8 cellular contexts compared by ENCODE assay signal in genomic region chr21:32653326-32653901, GRCh38. TPM values are rescaled to one million over a fixed set of nuclear protein-coding genes. Genes with fewer than 3 reads are reported as not detected.
DNase-seq lines count a peak whose midpoint lies in the region; ATAC-seq, FAIRE-seq and TF ChIP-seq lines count a peak whose summit lies in the region.

No MANE protein-coding gene starts in this region.

- in situ Hi-C loops in transverse colon (cut with MboI; ENCODE audit: low pct_ligation_motif_present in 1 of 4, low pct_unique_long_range_greater_than_20kb in 1 of 4, low sequenced_read_pairs in 3 of 4), result no loop called here

- H3K9ac ChIP-seq in kidney (ENCODE audit: low read length in 2 of 2), result no peak overlapping the region

- peak; percentile 76 for FAIRE-seq in kidney (lab: Jason Lieb, UNC)

- H3K27ac ChIP-seq in kidney (ENCODE audit: low read depth in 2 of 2, low read length in 2 of 2) (no peak overlapping the region), transverse colon (no peak overlapping the region)

- TF ChIP-seq CTCF in kidney (IDR thresholded peaks at IDR 0.05; ENCODE audit: borderline replicate concordance, extremely low read depth, insufficient read depth), result peak; percentile 48
- TF ChIP-seq CTCF in transverse colon (IDR thresholded peaks at IDR 0.05), result peak; percentile 33 to 56 (median 46)

- no peaks in the 10 kb centered on the region for H3K9me3 Mint-ChIP-seq in activated T-helper 17 cell treated with anti-CD3 and anti-CD28 coated beads, Interleukin-2, amount 50 U/mL, for 72 hours

- H3K27me3 ChIP-seq in transverse colon, result no peaks in the 10 kb centered on the region

- intact Hi-C loops in kidney (cut with DNase I), result no loop called here
- intact Hi-C loops in transverse colon (cut with DNase I; ENCODE audit: low total_unique reads), result no loop called here

- H3K27me3 Mint-ChIP-seq in activated T-helper 17 cell treated with anti-CD3 and anti-CD28 coated beads, Interleukin-2, amount 50 U/mL, for 72 hours, result no peaks in the 10 kb centered on the region

- WGBS in transverse colon (ENCODE audit: low coverage in 1 of 2), 2 donors, result 85 to 100% methylated on average over 1 to 2 of the region's 2 CpGs

- ATAC-seq in GM18870 (IDR thresholded peaks at IDR 0.05; ENCODE audit: unreplicated experiment), result peak; percentile 45
- peak; percentile 46 for ATAC-seq in activated T-helper 17 cell treated with anti-CD3 and anti-CD28 coated beads, Interleukin-2, amount 50 U/mL, for 72 hours (replicated peaks)
- no peak for ATAC-seq in HG03139 (IDR thresholded peaks at IDR 0.05; ENCODE audit: unreplicated experiment)
- no peak for ATAC-seq in GM19395 (IDR thresholded peaks at IDR 0.05; ENCODE audit: unreplicated experiment)

- TF ChIP-seq POLR2A in transverse colon (IDR thresholded peaks at IDR 0.05), result no peak

- H3K36me3 ChIP-seq in kidney (ENCODE audit: control insufficient read depth in 1 of 2, insufficient read depth in 2 of 2, low read length in 2 of 2), result peaks cover 0 to 3% of the 10 kb centered on the region in 2 donors
- peaks cover 0 to 26% (median 6%) of the 10 kb centered on the region in 4 donors for H3K36me3 ChIP-seq in transverse colon

- no peaks in the 10 kb centered on the region for H3K4me1 Mint-ChIP-seq in activated T-helper 17 cell treated with anti-CD3 and anti-CD28 coated beads, Interleukin-2, amount 50 U/mL, for 72 hours

- peaks cover 76% of the 10 kb centered on the region for H3K36me3 Mint-ChIP-seq in activated T-helper 17 cell treated with anti-CD3 and anti-CD28 coated beads, Interleukin-2, amount 50 U/mL, for 72 hours (ENCODE audit: low read depth)

- H3K4me3 ChIP-seq in kidney (ENCODE audit: low read length in 2 of 2), result no peak overlapping the region
- H3K4me3 ChIP-seq in transverse colon, result no peak overlapping the region

- peak; percentile 18 for DNase-seq in CD1c-positive myeloid dendritic cell (ENCODE audit: extremely low spot score)
- peak; percentile 66 for DNase-seq in NCI-H1694 treated with DMSO at 0.1 percent for 48 hours (lab: John Stamatoyannopoulos, UW)
- no peak for DNase-seq in kidney
- DNase-seq in transverse colon, result no peak

- H3K4me3 Mint-ChIP-seq in activated T-helper 17 cell treated with anti-CD3 and anti-CD28 coated beads, Interleukin-2, amount 50 U/mL, for 72 hours, result no peak overlapping the region

- TF ChIP-seq EP300 in transverse colon (IDR thresholded peaks at IDR 0.05; ENCODE audit: low read depth), result no peak

- no peaks in the 10 kb centered on the region for H3K9me3 ChIP-seq in kidney (ENCODE audit: control insufficient read depth in 1 of 2, low read length in 2 of 2)
- H3K9me3 ChIP-seq in transverse colon, result no peaks in the 10 kb centered on the region

- no peak overlapping the region for H3K27ac Mint-ChIP-seq in activated T-helper 17 cell treated with anti-CD3 and anti-CD28 coated beads, Interleukin-2, amount 50 U/mL, for 72 hours

- H3K4me1 ChIP-seq in kidney (ENCODE audit: control insufficient read depth in 1 of 2, insufficient read depth in 1 of 2, low read depth in 1 of 2, low read length in 2 of 2) (peaks cover 0 to 3% of the 10 kb centered on the region in 2 donors), transverse colon (no peaks in the 10 kb centered on the region)

RNA-seq across cellular contexts. Expression of gene CFAP298, which starts 41.2 kb away (rescaled TPM):
- total RNA-seq in activated T-helper 17 cell treated with anti-CD3 and anti-CD28 coated beads, Interleukin-2, amount 50 U/mL, for 72 hours, result 10 to 100 TPM; 19.9 to 40.2 TPM
- 46.9 TPM for total RNA-seq in kidney
- 43.8 TPM for polyA plus RNA-seq in kidney (ENCODE audit: insufficient read depth, low read depth, low replicate concordance)
- total RNA-seq in transverse colon, result 10 to 100 TPM in 2 of 4 donors, 1 to 10 TPM in 1, not detected in 1; 6.4 to 27.3 (median 20.9) TPM

Comparison
In these comparisons a context has a peak if more than half of its experiments do, and no peak if none do; other contexts are left out.
1. DNase-seq: peak in CD1c-positive myeloid dendritic cell (single experiment) and NCI-H1694 treated with DMSO at 0.1 percent for 48 hours (single experiment); none in kidney (single experiment) and transverse colon (single experiment).
2. ATAC-seq: peak in GM18870 (single experiment) and activated T-helper 17 cell treated with anti-CD3 and anti-CD28 coated beads, Interleukin-2, amount 50 U/mL, for 72 hours (single experiment); none in HG03139 (single experiment) and GM19395 (single experiment).